8 cellular contexts compared by ENCODE assay signal in the genomic region with DNA sequence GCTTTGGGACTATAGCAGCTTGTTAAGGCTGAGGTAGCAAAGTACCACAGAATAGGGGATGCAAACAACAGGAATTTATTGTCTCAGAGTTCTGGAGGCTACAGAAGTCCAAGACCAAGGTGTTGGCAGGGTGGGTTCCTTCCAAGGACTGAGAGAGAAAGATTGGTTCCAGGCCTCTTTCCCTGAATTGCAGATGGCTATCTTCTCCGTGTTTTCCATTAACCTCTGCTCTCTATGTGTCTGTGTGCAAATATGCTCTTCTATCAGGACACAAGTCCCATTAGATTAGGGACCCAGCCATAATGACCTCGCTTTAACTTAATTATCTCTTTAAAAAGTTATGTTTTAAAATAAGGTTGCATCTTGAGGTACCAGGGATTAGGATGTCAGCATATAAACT.
"Had no signal": no experiment of that assay in that cellular context is flagged by ENCODE, and none has a peak within 500 bp of the region (broad histone marks: within the 10 kb centered on the region; RNA-seq: fewer than 3 reads in every experiment).

No MANE protein-coding gene starts in this region.

- H3K4me2 ChIP-seq: GM23338 had no signal

- H2AFZ ChIP-seq: GM23338 had no signal

- H3K4me1 ChIP-seq: HAP-1 had no signal

- H3K9me3 ChIP-seq: HAP-1 had no signal

- DNase-seq: H7, HFFc6, IMR-90, KG1 had no signal

- H3K4me3 ChIP-seq: GM23338, HAP-1, K562 had no signal

- ATAC-seq: GM23338, HCT116, K562 had no signal

- H3K36me3 ChIP-seq: HAP-1 had no signal
